ENCODE assay signal across 9 cellular contexts in genomic region chr3:127747751-127748521, GRCh38.
DNase-seq lines count a peak whose midpoint lies in the region; ATAC-seq, FAIRE-seq and TF ChIP-seq lines count a peak whose summit lies in the region.
"Had no signal": no experiment of that assay in that cellular context is flagged by ENCODE, and none has a peak within 500 bp of the region (broad histone marks: within the 10 kb centered on the region; RNA-seq: fewer than 3 reads in every experiment).

No MANE protein-coding gene starts in this region.

- CTCF ChIA-PET in HEK293 (lab: Yijun Ruan, JAX) = no interaction called here

- ATAC-seq in stimulated activated naive B cell treated with anti-CD40 and anti-IgM and Interleukin-4, amounts not matched to agents 10 μg/mL and 1 μg/mL and 100 μg/mL, for 72 hours (replicated peaks) = no peak
- no peak for ATAC-seq in activated naive CD4-positive, alpha-beta T cell treated with anti-CD3 and anti-CD28 coated beads, Interleukin-2, amount 50 U/mL, for 72 hours

- H3K4me1 ChIP-seq in HEK293 (ENCODE audit: control insufficient read depth, insufficient read depth, low read length) (0 out of 2 replicates have a peak, but pooled peaks cover 2% of the 10 kb centered on the region), SJCRH30 (peaks cover 95% of the 10 kb centered on the region), cardiac muscle cell (ENCODE audit: low read depth) (no peaks in the 10 kb centered on the region)

- H3K4me1 Mint-ChIP-seq in stimulated activated naive B cell treated with anti-CD40 and anti-IgM and Interleukin-4, amounts not matched to agents 10 μg/mL and 1 μg/mL and 100 μg/mL, for 72 hours = peaks cover 48 to 69% of the 10 kb centered on the region in 2 donors

- FAIRE-seq in GM19239 (lab: Jason Lieb, UNC) = no peak

- POLR2A ChIA-PET in HEK293 (lab: Yijun Ruan, JAX) = no interaction called here

- no peaks in the 10 kb centered on the region for H3K9me3 ChIP-seq in HEK293 (ENCODE audit: control insufficient read depth, insufficient read depth, low read depth, low read length)
- no peaks in the 10 kb centered on the region for H3K9me3 ChIP-seq in SJCRH30 (replicated peaks)
- H3K9me3 ChIP-seq in cardiac muscle cell (ENCODE audit: low read depth) = no peaks in the 10 kb centered on the region

- H3K27ac Mint-ChIP-seq in stimulated activated naive B cell treated with anti-CD40 and anti-IgM and Interleukin-4, amounts not matched to agents 10 μg/mL and 1 μg/mL and 100 μg/mL, for 72 hours = peak overlapping the region; percentile 20
- no peak overlapping the region for H3K27ac Mint-ChIP-seq in activated naive CD4-positive, alpha-beta T cell treated with anti-CD3 and anti-CD28 coated beads, Interleukin-2, amount 50 U/mL, for 72 hours
- H3K27ac Mint-ChIP-seq: activated CD4-positive, alpha-beta memory T cell treated with anti-CD3 and anti-CD28 coated beads for 36 hours had no signal

- no peaks in the 10 kb centered on the region for H3K9me3 Mint-ChIP-seq in stimulated activated naive B cell treated with anti-CD40 and anti-IgM and Interleukin-4, amounts not matched to agents 10 μg/mL and 1 μg/mL and 100 μg/mL, for 72 hours
- no peaks in the 10 kb centered on the region for H3K9me3 Mint-ChIP-seq in activated naive CD4-positive, alpha-beta T cell treated with anti-CD3 and anti-CD28 coated beads, Interleukin-2, amount 50 U/mL, for 72 hours
- H3K9me3 Mint-ChIP-seq: activated CD4-positive, alpha-beta memory T cell treated with anti-CD3 and anti-CD28 coated beads for 36 hours had no signal

- H3K27me3 ChIP-seq in SJCRH30 = no peaks in the 10 kb centered on the region
- peaks cover 14% of the 10 kb centered on the region for H3K27me3 ChIP-seq in cardiac muscle cell

- no peak overlapping the region for H3K27ac ChIP-seq in HEK293 (ENCODE audit: extremely low read depth, low read depth, low read length)
- H3K27ac ChIP-seq in SJCRH30 = peak overlapping the region; percentile 99
- H3K27ac ChIP-seq in cardiac muscle cell = no peak overlapping the region

- peaks cover 39 to 63% of the 10 kb centered on the region in 2 donors for H3K36me3 Mint-ChIP-seq in stimulated activated naive B cell treated with anti-CD40 and anti-IgM and Interleukin-4, amounts not matched to agents 10 μg/mL and 1 μg/mL and 100 μg/mL, for 72 hours
- no peaks in the 10 kb centered on the region for H3K36me3 Mint-ChIP-seq in activated naive CD4-positive, alpha-beta T cell treated with anti-CD3 and anti-CD28 coated beads, Interleukin-2, amount 50 U/mL, for 72 hours
- H3K36me3 Mint-ChIP-seq: activated CD4-positive, alpha-beta memory T cell treated with anti-CD3 and anti-CD28 coated beads for 36 hours had no signal

- peaks cover 0 to 13% of the 10 kb centered on the region in 2 donors for H3K27me3 Mint-ChIP-seq in stimulated activated naive B cell treated with anti-CD40 and anti-IgM and Interleukin-4, amounts not matched to agents 10 μg/mL and 1 μg/mL and 100 μg/mL, for 72 hours

- H3K36me3 ChIP-seq in HEK293 (ENCODE audit: control insufficient read depth in 2 of 2, insufficient read depth in 1 of 2, low read length in 2 of 2) = no peaks in the 10 kb centered on the region
- H3K36me3 ChIP-seq in SJCRH30 = no peaks in the 10 kb centered on the region
- H3K36me3 ChIP-seq in cardiac muscle cell = no peaks in the 10 kb centered on the region

- peak; percentile 80 to 86 for DNase-seq in SJCRH30
- DNase-seq in cardiac muscle cell (ENCODE audit: low read depth in 1 of 2, low spot score in 1 of 2) = peak in 1 of 2 donors; percentile 74
- no peak for DNase-seq in stimulated activated naive B cell treated with anti-CD40 and anti-IgM and Interleukin-4, amounts not matched to agents 10 μg/mL and 1 μg/mL and 100 μg/mL, for 72 hours
- DNase-seq in activated CD4-positive, CD25-positive, alpha-beta regulatory T cell treated with anti-CD3 and anti-CD28 coated beads, Interleukin-2, amount 50 U/mL, for 72 hours = no peak
- no peak for DNase-seq in GM19239 (ENCODE audit: insufficient read length, low spot score)
- DNase-seq in activated naive CD4-positive, alpha-beta T cell treated with anti-CD3 and anti-CD28 coated beads, Interleukin-2, amount 50 U/mL, for 72 hours (ENCODE audit: low spot score in 2 of 2) = no peak
- no peak for DNase-seq in RKO (ENCODE audit: low spot score)
- DNase-seq: activated CD4-positive, alpha-beta memory T cell treated with anti-CD3 and anti-CD28 coated beads for 36 hours had no signal

- H3K4me3 Mint-ChIP-seq in stimulated activated naive B cell treated with anti-CD40 and anti-IgM and Interleukin-4, amounts not matched to agents 10 μg/mL and 1 μg/mL and 100 μg/mL, for 72 hours = no peak overlapping the region
- H3K4me3 Mint-ChIP-seq: activated CD4-positive, alpha-beta memory T cell treated with anti-CD3 and anti-CD28 coated beads for 36 hours had no signal

- no peak overlapping the region for H3K4me3 ChIP-seq in HEK293 (ENCODE audit: low read depth, low read length)
- H3K4me3 ChIP-seq in SJCRH30 = no peak overlapping the region
- H3K4me3 ChIP-seq in cardiac muscle cell = no peak overlapping the region

- no peak for TF ChIP-seq CTCF in HEK293 (tag by site-specific recombination; IDR thresholded peaks at IDR 0.05)
- peak; percentile 21 for TF ChIP-seq CTCF in cardiac muscle cell (IDR thresholded peaks at IDR 0.05; ENCODE audit: low read depth, low read length)

TF ChIP-seq in HEK293, 187 proteins besides CTCF, POLR2A, EP300 and RAD21 (continues in another document):
- no peak for TF ChIP-seq ZNF221 (tag by site-specific recombination; IDR thresholded peaks at IDR 0.05; ENCODE audit: borderline replicate concordance)
- TF ChIP-seq ZNF324 (tag by site-specific recombination; IDR thresholded peaks at IDR 0.05) = no peak
- no peak for TF ChIP-seq ZNF211 (tag by site-specific recombination; IDR thresholded peaks at IDR 0.05; ENCODE audit: low read depth)
- peak; percentile 30; the same call in 1 of the 2 replicates for TF ChIP-seq KLF1 (tag by site-specific recombination; IDR thresholded peaks at IDR 0.05)
- TF ChIP-seq ZSCAN16 (tag by site-specific recombination; IDR thresholded peaks at IDR 0.05) = no peak
- no peak for TF ChIP-seq ZNF660 (tag by site-specific recombination; IDR thresholded peaks at IDR 0.05)
- no peak for TF ChIP-seq ZNF354C (tag by site-specific recombination; IDR thresholded peaks at IDR 0.05; ENCODE audit: borderline replicate concordance, low read depth)
- TF ChIP-seq ZNF398 (tag by site-specific recombination; IDR thresholded peaks at IDR 0.05) = peak; percentile 72
- TF ChIP-seq KLF17 (tag by site-specific recombination; IDR thresholded peaks at IDR 0.05) = peak; percentile 61; the same call in 1 of the 2 replicates

Comparison
In these comparisons a context has a peak if more than half of its experiments do, and no peak if none do; other contexts are left out.
1. DNase-seq: peak in SJCRH30 (2 of 2); none in stimulated activated naive B cell treated with anti-CD40 and anti-IgM and Interleukin-4, amounts not matched to agents 10 μg/mL and 1 μg/mL and 100 μg/mL, for 72 hours (single experiment), activated CD4-positive, CD25-positive, alpha-beta regulatory T cell treated with anti-CD3 and anti-CD28 coated beads, Interleukin-2, amount 50 U/mL, for 72 hours (single experiment), GM19239 (single experiment), activated naive CD4-positive, alpha-beta T cell treated with anti-CD3 and anti-CD28 coated beads, Interleukin-2, amount 50 U/mL, for 72 hours (0 of 2) and RKO (single experiment).